Comparison of ENCODE assay signal across 10 cellular contexts in the genomic region with DNA sequence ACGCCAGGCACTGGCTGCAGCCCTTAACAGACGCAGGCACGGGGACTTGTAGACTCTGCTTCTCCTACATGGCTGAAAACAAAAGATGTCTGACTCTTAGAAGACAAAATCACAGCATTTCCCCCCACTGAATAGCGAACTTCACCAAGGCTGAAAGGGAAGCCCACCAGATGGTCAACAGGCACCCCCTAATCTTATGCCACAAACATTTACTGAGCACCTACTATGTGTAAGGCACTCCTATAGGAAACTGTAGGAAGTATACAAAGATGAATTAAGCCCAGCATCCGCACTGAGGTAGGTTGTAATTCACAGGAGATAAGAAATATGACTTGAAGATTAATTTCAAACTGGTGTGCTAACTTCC. TPM values are rescaled to one million over a fixed set of nuclear protein-coding genes. Genes with fewer than 3 reads are reported as not detected.
DNase-seq lines count a peak whose midpoint lies in the region; ATAC-seq, FAIRE-seq and TF ChIP-seq lines count a peak whose summit lies in the region.
"Had no signal": no experiment of that assay in that cellular context is flagged by ENCODE, and none has a peak within 500 bp of the region (broad histone marks: within the 10 kb centered on the region; RNA-seq: fewer than 3 reads in every experiment).

No MANE protein-coding gene starts in this region.

- peaks cover 44% of the 10 kb centered on the region for H3K4me1 ChIP-seq in astrocyte (ENCODE audit: insufficient read depth, low read length)
- peaks cover 54% of the 10 kb centered on the region for H3K4me1 ChIP-seq in HepG2 (ENCODE audit: insufficient read depth, low read length)
- H3K4me1 ChIP-seq in thymus (ENCODE audit: control insufficient read depth, insufficient read depth, low read length), result peaks cover 37% of the 10 kb centered on the region

- H3K79me2 ChIP-seq in astrocyte (ENCODE audit: insufficient read depth, low read length), result peaks cover 86% of the 10 kb centered on the region
- peaks cover 50% of the 10 kb centered on the region for H3K79me2 ChIP-seq in HepG2 (ENCODE audit: insufficient read depth, low read length)

- H4K20me1 ChIP-seq in astrocyte (ENCODE audit: insufficient read depth, low read length) (peaks cover 31% of the 10 kb centered on the region), HepG2 (ENCODE audit: insufficient read depth, low read length) (no peaks in the 10 kb centered on the region)

- peak overlapping the region; percentile 95 for H3K9ac ChIP-seq in astrocyte (ENCODE audit: low read length)
- H3K9ac ChIP-seq in HepG2 (ENCODE audit: insufficient read depth, low read depth, low read length), result peak overlapping the region; percentile 76

- H2AFZ ChIP-seq in astrocyte (ENCODE audit: low read depth, low read length) (peak overlapping the region; percentile 77), HepG2 (ENCODE audit: low read length) (no peak overlapping the region)

- TF ChIP-seq POLR2A in HepG2 (IDR thresholded peaks at IDR 0.05; ENCODE audit: insufficient read depth in 1 of 2, low read depth in 2 of 2, low read length in 2 of 2), result no peak

- in situ Hi-C loops in HepG2 (cut with HindIII; ENCODE audit: extremely low pct_ligation_motif_present, low pct_unique_long_range_greater_than_20kb), result no loop called here

- no peaks in the 10 kb centered on the region for H3K9me3 ChIP-seq in astrocyte (ENCODE audit: insufficient read depth, low read depth, low read length)
- no peaks in the 10 kb centered on the region for H3K9me3 ChIP-seq in HepG2 (ENCODE audit: low read length)
- no peaks in the 10 kb centered on the region for H3K9me3 ChIP-seq in thymus (ENCODE audit: control insufficient read depth)

- no peak for TF ChIP-seq RAD21 in HepG2 (CRISPR knock-in tag; IDR thresholded peaks at IDR 0.05)

- H3K27ac Mint-ChIP-seq in astrocyte (ENCODE audit: unreplicated experiment), result no peak overlapping the region
- H3K27ac Mint-ChIP-seq: IgD-negative memory B cell had no signal

- peak overlapping the region; percentile 95 for H3K27ac ChIP-seq in astrocyte (ENCODE audit: low read depth, low read length)
- peak overlapping the region; percentile 86 for H3K27ac ChIP-seq in HepG2 (ENCODE audit: extremely low read length, insufficient read depth, low read length)
- peak overlapping the region; percentile 100 for H3K27ac ChIP-seq in thymus (ENCODE audit: low read depth)

- peaks cover 3% of the 10 kb centered on the region for H3K36me3 Mint-ChIP-seq in astrocyte (ENCODE audit: low read depth, unreplicated experiment)

- H3K9me3 Mint-ChIP-seq in astrocyte (ENCODE audit: unreplicated experiment), result no peaks in the 10 kb centered on the region
- H3K9me3 Mint-ChIP-seq: IgD-negative memory B cell had no signal

- no peak overlapping the region for H3K4me3 Mint-ChIP-seq in astrocyte (ENCODE audit: unreplicated experiment)
- H3K4me3 Mint-ChIP-seq: IgD-negative memory B cell had no signal

- TF ChIP-seq EP300 in HepG2 (IDR thresholded peaks at IDR 0.05; ENCODE audit: low read depth in 2 of 2, low read length in 2 of 2) (no peak), HepG2 (CRISPR knock-in tag; IDR thresholded peaks at IDR 0.05; ENCODE audit: borderline replicate concordance) (no peak)

- no peak for ATAC-seq in HepG2

- FAIRE-seq in astrocyte (lab: Jason Lieb, UNC) (no peak), HepG2 (lab: Jason Lieb, UNC) (no peak)
- FAIRE-seq: A204.1 had no signal

- WGBS in HepG2 (ENCODE audit: low lambda C conversion rate), result 55% methylated on average over 3 of the region's 5 CpGs
- WGBS in thymus, result 13% methylated on average over 5 of the region's 5 CpGs

- TF ChIP-seq CTCF in astrocyte (IDR thresholded peaks at IDR 0.05; ENCODE audit: insufficient read depth, low read depth, low read length) (no peak), HepG2 (CRISPR knock-in tag; IDR thresholded peaks at IDR 0.05) (no peak)

- CTCF ChIA-PET in HepG2 (lab: Yijun Ruan, JAX; ENCODE audit: low intra/inter-chr PET ratio, low total read pairs), result no interaction called here

- intact Hi-C loops in HepG2 (cut with micrococcal nuclease; ENCODE audit: unreplicated experiment), result no loop called here

- BruUV-seq in HepG2 (replicated peaks; lab: Mats Ljungman, UMichigan), result TSS peak; percentile 83

- peaks cover 15% of the 10 kb centered on the region for H3K4me1 Mint-ChIP-seq in astrocyte (ENCODE audit: low read depth, unreplicated experiment)

- H3K27me3 Mint-ChIP-seq in astrocyte (ENCODE audit: low read depth, unreplicated experiment), result no peaks in the 10 kb centered on the region
- H3K27me3 Mint-ChIP-seq: IgD-negative memory B cell had no signal

- H3K4me2 ChIP-seq in astrocyte (ENCODE audit: low read length) (peak overlapping the region; percentile 99), HepG2 (ENCODE audit: low read depth, low read length) (peak overlapping the region; percentile 97)

- H3K36me3 ChIP-seq in astrocyte (ENCODE audit: insufficient read depth, low read length) (peaks cover under 1% of the 10 kb centered on the region), HepG2 (replicated peaks in 1 of 2; ENCODE audit: control insufficient read depth in 1 of 2, insufficient read depth in 2 of 2, low read length in 2 of 2) (peaks cover 0 to 4% of the 10 kb centered on the region in 2 experiments; a peak in 2 of 5 replicates), thymus (ENCODE audit: control insufficient read depth, insufficient read depth) (peaks cover 6% of the 10 kb centered on the region)

- peak; percentile 47 for DNase-seq in NCI-H748 treated with DMSO at 0.1 percent for 48 hours (lab: John Stamatoyannopoulos, UW)
- DNase-seq in NCI-H748 (lab: John Stamatoyannopoulos, UW; ENCODE audit: unreplicated experiment), result no peak
- no peak for DNase-seq in astrocyte (ENCODE audit: low read depth)
- DNase-seq in HepG2 (ENCODE audit: low spot score), result no peak
- no peak for DNase-seq in NCI-H82 treated with DMSO at 0.1 percent for 48 hours (lab: John Stamatoyannopoulos, UW; ENCODE audit: unreplicated experiment)
- no peak for DNase-seq in NCI-H446 treated with DMSO at 0.1 percent for 48 hours (lab: John Stamatoyannopoulos, UW)
- DNase-seq in NCI-H1694 treated with DMSO at 0.1 percent for 48 hours (lab: John Stamatoyannopoulos, UW), result no peak

- no peaks in the 10 kb centered on the region for H3K27me3 ChIP-seq in astrocyte (ENCODE audit: insufficient read depth, low read length)
- no peaks in the 10 kb centered on the region; a peak in 1 of 5 replicates for H3K27me3 ChIP-seq in HepG2 (ENCODE audit: control insufficient read depth in 1 of 2, insufficient read depth in 2 of 2, low read length in 2 of 2)
- H3K27me3 ChIP-seq in thymus (ENCODE audit: control insufficient read depth, insufficient read depth), result no peaks in the 10 kb centered on the region

- POLR2A ChIA-PET in HepG2 (lab: Yijun Ruan, JAX), result interaction anchor here (2.3 to 3.0 kb wide), 3 partner anchors 9 to 43 kb away, joined by 6 to 37 read pairs (median 18); no protein-coding TSS in a partner anchor

- peak overlapping the region; percentile 81 for H3K4me3 ChIP-seq in astrocyte (ENCODE audit: insufficient read depth, low read depth, low read length)
- peak overlapping the region; percentile 56 to 77 (median 62) for H3K4me3 ChIP-seq in HepG2 (replicated peaks in 1 of 3; ENCODE audit: insufficient read depth in 1 of 3, low read depth in 2 of 3, low read length in 3 of 3)
- peak overlapping the region; percentile 61 for H3K4me3 ChIP-seq in thymus (ENCODE audit: low read length)

RNA-seq across cellular contexts. Expression of a gene that starts 38.3 kb away (rescaled TPM):
- total RNA-seq in astrocyte, result 99.3 and 111 TPM in 2 replicates
- total RNA-seq in HepG2 (2016; rRNA removed; fragmentation: Illumina TruSeq; extraction: Trizol), result 60.2 and 67.7 TPM in 2 replicates
- total RNA-seq in HepG2 (2016; cell fraction: cytosol; rRNA removed; fragmentation: Illumina TruSeq; extraction: Trizol; ENCODE audit: low read depth), result 5.2 and 6.6 TPM in 2 replicates
- total RNA-seq in HepG2 (2016; cell fraction: insoluble cytoplasmic fraction; rRNA removed; fragmentation: Illumina TruSeq; extraction: Trizol), result 55.8 and 59.6 TPM in 2 replicates
- total RNA-seq in HepG2 (2016; cell fraction: membrane; rRNA removed; fragmentation: Illumina TruSeq; extraction: Trizol), result 16.9 and 17.1 TPM in 2 replicates
- total RNA-seq in HepG2 (2016; cell fraction: nucleus; rRNA removed; fragmentation: Illumina TruSeq; extraction: Trizol), result 51.9 and 58.7 TPM in 2 replicates
- polyA plus RNA-seq in HepG2 (2011; rRNA removed), result 57.3 and 65.8 TPM in 2 replicates
- 23.8 and 38.7 TPM in 2 replicates for polyA plus RNA-seq in HepG2 (2011; cell fraction: cytosol; rRNA removed)
- polyA plus RNA-seq in HepG2 (2011; cell fraction: nucleus; rRNA removed), result 197 and 254 TPM in 2 replicates
- 47.1 and 54.6 TPM in 2 replicates for polyA plus RNA-seq in HepG2 (2012)
- polyA plus RNA-seq in HepG2 (2016; cell fraction: cytosol; fragmentation: Illumina TruSeq; extraction: Trizol; ENCODE audit: low read depth), result 2.2 and 2.8 TPM in 2 replicates
- 26.9 and 40.2 TPM in 2 replicates for polyA plus RNA-seq in HepG2 (2016; cell fraction: insoluble cytoplasmic fraction; fragmentation: Illumina TruSeq; extraction: Trizol; ENCODE audit: low read depth)
- polyA plus RNA-seq in HepG2 (2016; cell fraction: membrane; fragmentation: Illumina TruSeq; extraction: Trizol; ENCODE audit: low read depth), result 4.8 and 6.1 TPM in 2 replicates
- polyA plus RNA-seq in HepG2 (2016; cell fraction: nucleus; fragmentation: Illumina TruSeq; extraction: Trizol; ENCODE audit: insufficient read depth, low read depth), result 97.1 and 105 TPM in 2 replicates
- polyA minus RNA-seq in HepG2 (2011; rRNA and poly(A)+ RNA removed; ENCODE audit: low replicate concordance), result 229 and 402 TPM in 2 replicates
- polyA minus RNA-seq in HepG2 (2011; cell fraction: cytosol; rRNA and poly(A)+ RNA removed), result 45.5 and 48.0 TPM in 2 replicates
- 93.7 and 98.8 TPM in 2 replicates for polyA minus RNA-seq in HepG2 (2011; cell fraction: nucleus; rRNA and poly(A)+ RNA removed)
- 210 TPM for polyA plus RNA-seq in thymus

RNA-seq across cellular contexts. Expression of a gene that starts 38.6 kb away (rescaled TPM):
- total RNA-seq in astrocyte (4.2 and 4.4 TPM in 2 replicates), HepG2 (2016; rRNA removed; fragmentation: Illumina TruSeq; extraction: Trizol) (6.0 and 6.4 TPM in 2 replicates)
- total RNA-seq in HepG2 (2016; cell fraction: cytosol; rRNA removed; fragmentation: Illumina TruSeq; extraction: Trizol; ENCODE audit: low read depth), result 5.0 and 9.1 TPM in 2 replicates
- 5.4 and 7.4 TPM in 2 replicates for total RNA-seq in HepG2 (2016; cell fraction: insoluble cytoplasmic fraction; rRNA removed; fragmentation: Illumina TruSeq; extraction: Trizol)
- 11.2 and 16.0 TPM in 2 replicates for total RNA-seq in HepG2 (2016; cell fraction: membrane; rRNA removed; fragmentation: Illumina TruSeq; extraction: Trizol)
- 1.8 TPM in 2 replicates for total RNA-seq in HepG2 (2016; cell fraction: nucleus; rRNA removed; fragmentation: Illumina TruSeq; extraction: Trizol)
- polyA plus RNA-seq in HepG2 (2011; rRNA removed) (3.4 and 5.3 TPM in 2 replicates), thymus (5.3 TPM)
- polyA plus RNA-seq in HepG2 (2011; cell fraction: cytosol; rRNA removed), result 4.4 and 18.0 TPM in 2 replicates
- polyA plus RNA-seq in HepG2 (2011; cell fraction: nucleus; rRNA removed), result 3.6 and 3.9 TPM in 2 replicates
- polyA plus RNA-seq in HepG2 (2012), result 2.3 and 4.8 TPM in 2 replicates
- 11.7 and 14.5 TPM in 2 replicates for polyA plus RNA-seq in HepG2 (2016; cell fraction: cytosol; fragmentation: Illumina TruSeq; extraction: Trizol; ENCODE audit: low read depth)
- 6.4 and 8.4 TPM in 2 replicates for polyA plus RNA-seq in HepG2 (2016; cell fraction: insoluble cytoplasmic fraction; fragmentation: Illumina TruSeq; extraction: Trizol; ENCODE audit: low read depth)
- polyA plus RNA-seq in HepG2 (2016; cell fraction: membrane; fragmentation: Illumina TruSeq; extraction: Trizol; ENCODE audit: low read depth), result 8.9 and 11.6 TPM in 2 replicates
- polyA plus RNA-seq in HepG2 (2016; cell fraction: nucleus; fragmentation: Illumina TruSeq; extraction: Trizol; ENCODE audit: insufficient read depth, low read depth), result 6.2 and 7.2 TPM in 2 replicates
- polyA minus RNA-seq in HepG2 (2011; rRNA and poly(A)+ RNA removed; ENCODE audit: low replicate concordance), result 3.6 and 14.5 TPM in 2 replicates
- polyA minus RNA-seq in HepG2 (2011; cell fraction: cytosol; rRNA and poly(A)+ RNA removed), result 1.5 and 4.6 TPM in 2 replicates
- polyA minus RNA-seq in HepG2 (2011; cell fraction: nucleus; rRNA and poly(A)+ RNA removed), result 1.3 and 1.6 TPM in 2 replicates

RNA-seq across cellular contexts. Expression of a gene that starts 43.3 kb away (rescaled TPM):
- 14.1 and 15.2 TPM in 2 replicates for total RNA-seq in astrocyte
- total RNA-seq in HepG2 (2016; rRNA removed; fragmentation: Illumina TruSeq; extraction: Trizol), result 1.0 and 4.1 TPM in 2 replicates
- 0.40 and 0.44 TPM in 2 replicates for total RNA-seq in HepG2 (2016; cell fraction: cytosol; rRNA removed; fragmentation: Illumina TruSeq; extraction: Trizol; ENCODE audit: low read depth)
- total RNA-seq in HepG2 (2016; cell fraction: insoluble cytoplasmic fraction; rRNA removed; fragmentation: Illumina TruSeq; extraction: Trizol), result 0.56 and 5.0 TPM in 2 replicates
- total RNA-seq in HepG2 (2016; cell fraction: membrane; rRNA removed; fragmentation: Illumina TruSeq; extraction: Trizol), result 0.83 and 0.93 TPM in 2 replicates
- 9.0 and 13.2 TPM in 2 replicates for total RNA-seq in HepG2 (2016; cell fraction: nucleus; rRNA removed; fragmentation: Illumina TruSeq; extraction: Trizol)
- 12.6 and 12.8 TPM in 2 replicates for polyA plus RNA-seq in HepG2 (2011; rRNA removed)
- polyA plus RNA-seq in HepG2 (2011; cell fraction: cytosol; rRNA removed), result 2.0 and 3.4 TPM in 2 replicates
- 74.1 and 107 TPM in 2 replicates for polyA plus RNA-seq in HepG2 (2011; cell fraction: nucleus; rRNA removed)
- 6.4 and 9.6 TPM in 2 replicates for polyA plus RNA-seq in HepG2 (2012)
- polyA plus RNA-seq in HepG2 (2016; cell fraction: cytosol; fragmentation: Illumina TruSeq; extraction: Trizol; ENCODE audit: low read depth), result 0.65 and 0.94 TPM in 2 replicates
- polyA plus RNA-seq in HepG2 (2016; cell fraction: insoluble cytoplasmic fraction; fragmentation: Illumina TruSeq; extraction: Trizol; ENCODE audit: low read depth), result 0.89 and 1.3 TPM in 2 replicates
- polyA plus RNA-seq in HepG2 (2016; cell fraction: membrane; fragmentation: Illumina TruSeq; extraction: Trizol; ENCODE audit: low read depth), result 1.1 and 1.4 TPM in 2 replicates
- 40.3 and 43.0 TPM in 2 replicates for polyA plus RNA-seq in HepG2 (2016; cell fraction: nucleus; fragmentation: Illumina TruSeq; extraction: Trizol; ENCODE audit: insufficient read depth, low read depth)
- 13.0 and 17.5 TPM in 2 replicates for polyA minus RNA-seq in HepG2 (2011; rRNA and poly(A)+ RNA removed; ENCODE audit: low replicate concordance)
- polyA minus RNA-seq in HepG2 (2011; cell fraction: cytosol; rRNA and poly(A)+ RNA removed), result 1.2 and 1.4 TPM in 2 replicates
- polyA minus RNA-seq in HepG2 (2011; cell fraction: nucleus; rRNA and poly(A)+ RNA removed), result 18.8 and 20.0 TPM in 2 replicates
- polyA plus RNA-seq in thymus, result 10.8 TPM
